8 cellular contexts compared by ENCODE assay signal in the genomic region with DNA sequence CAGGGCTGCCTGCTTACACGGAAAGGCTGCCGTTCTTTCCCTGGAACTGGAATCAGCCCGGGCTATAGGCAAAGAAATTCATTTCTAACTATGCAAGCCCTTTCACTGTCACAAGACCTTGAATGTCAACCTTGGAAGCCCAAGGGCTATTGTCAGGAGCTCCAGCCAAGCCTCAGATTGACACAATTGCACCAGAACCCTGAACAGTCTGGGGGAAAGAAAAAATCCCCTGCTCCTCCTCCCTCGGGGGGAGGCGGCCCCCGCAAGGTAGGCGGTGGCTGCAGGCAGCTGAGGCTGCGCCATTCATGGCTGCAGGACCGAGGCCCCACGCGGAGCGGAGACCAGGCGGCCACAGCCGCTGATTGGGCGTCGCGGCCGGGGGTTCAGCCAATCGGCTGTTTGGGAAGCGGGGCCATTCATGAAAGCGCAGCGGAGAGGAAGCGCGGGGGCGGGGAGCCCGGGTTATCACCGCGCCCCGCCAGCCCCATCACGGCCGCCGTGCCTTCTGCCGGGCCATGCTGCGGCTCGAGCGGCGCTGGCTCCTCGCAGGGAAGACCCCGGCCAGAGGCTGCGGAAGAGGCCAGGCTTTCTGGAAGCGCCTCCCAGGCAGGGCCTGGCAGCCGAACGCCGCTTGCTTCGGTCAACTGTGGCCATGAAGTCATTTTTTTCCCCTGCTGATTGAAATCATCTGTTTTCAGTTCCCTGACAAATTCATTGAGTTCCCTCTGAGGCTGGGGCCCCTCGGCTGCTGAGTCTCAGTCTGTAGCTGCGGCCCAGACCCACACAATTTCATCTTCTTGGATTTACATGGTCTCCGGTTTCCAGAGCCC. TPM values are rescaled to one million over a fixed set of nuclear protein-coding genes. Genes with fewer than 3 reads are reported as not detected.
DNase-seq lines count a peak whose midpoint lies in the region; ATAC-seq, FAIRE-seq and TF ChIP-seq lines count a peak whose summit lies in the region.

No MANE protein-coding gene starts in this region.

- DNase-seq in GM12892 (ENCODE audit: insufficient read length) (peak; percentile 95), NCI-H2196 (lab: John Stamatoyannopoulos, UW; ENCODE audit: unreplicated experiment) (peak; percentile 75), chondrocyte (ENCODE audit: low spot score) (peak; percentile 95), left colon (peak; percentile 88 to 92), NCI-H2107 (lab: John Stamatoyannopoulos, UW) (no peak)
- peak; percentile 88 for DNase-seq in activated CD4-positive, alpha-beta T cell treated with anti-CD3 and anti-CD28 coated beads for 36 hours
- DNase-seq in stimulated activated CD4-positive, alpha-beta T cell treated with anti-CD3 and anti-CD28 coated beads, Interleukin-1b, Interleukin-23, amount 100 ng/mL, for 48 hours, result peak; percentile 76

- peak overlapping the region; percentile 48 for H3K4me3 Mint-ChIP-seq in activated CD4-positive, alpha-beta T cell treated with anti-CD3 and anti-CD28 coated beads for 36 hours
- H3K4me3 Mint-ChIP-seq in chondrocyte (ENCODE audit: unreplicated experiment), result peak overlapping the region; percentile 61

- H3K27ac Mint-ChIP-seq in activated CD4-positive, alpha-beta T cell treated with anti-CD3 and anti-CD28 coated beads for 36 hours, result peak overlapping the region; percentile 14
- peak overlapping the region; percentile 75 for H3K27ac Mint-ChIP-seq in chondrocyte (ENCODE audit: unreplicated experiment)

- ATAC-seq in HG02642 (IDR thresholded peaks at IDR 0.05; ENCODE audit: poor library complexity, unreplicated experiment) (peak; percentile 82), left colon (peak; percentile 96)
- ATAC-seq in activated CD4-positive, alpha-beta T cell treated with anti-CD3 and anti-CD28 coated beads for 36 hours, result peak; percentile 89

- TF ChIP-seq POLR2A in GM12892 (IDR thresholded peaks at IDR 0.05; ENCODE audit: low read depth, low read length), result peak; percentile 71; the same call in 1 of the 2 replicates

- peaks cover 13% of the 10 kb centered on the region for H3K27me3 Mint-ChIP-seq in activated CD4-positive, alpha-beta T cell treated with anti-CD3 and anti-CD28 coated beads for 36 hours
- no peaks in the 10 kb centered on the region for H3K27me3 Mint-ChIP-seq in chondrocyte (ENCODE audit: low read depth)

- H3K9me3 Mint-ChIP-seq in activated CD4-positive, alpha-beta T cell treated with anti-CD3 and anti-CD28 coated beads for 36 hours (ENCODE audit: low read depth), result no peaks in the 10 kb centered on the region
- no peaks in the 10 kb centered on the region for H3K9me3 Mint-ChIP-seq in chondrocyte (ENCODE audit: low read depth)

- POLR2A ChIA-PET in activated CD4-positive, alpha-beta T cell treated with anti-CD3 and anti-CD28 coated beads for 36 hours (lab: Charles Lee), result interaction anchor here (0.6 kb wide), 1 partner anchor 37 kb away, joined by 3 read pairs; no protein-coding TSS in a partner anchor

- H3K36me3 Mint-ChIP-seq in activated CD4-positive, alpha-beta T cell treated with anti-CD3 and anti-CD28 coated beads for 36 hours (ENCODE audit: low read depth), result no peaks in the 10 kb centered on the region
- H3K36me3 Mint-ChIP-seq in chondrocyte (ENCODE audit: low read depth), result peaks cover 2% of the 10 kb centered on the region

- TF ChIP-seq CTCF in chondrocyte (IDR thresholded peaks at IDR 0.05), result no peak

- CTCF ChIA-PET in activated CD4-positive, alpha-beta T cell treated with anti-CD3 and anti-CD28 coated beads for 36 hours (lab: Charles Lee), result interaction anchor here (0.7 kb wide), 1 partner anchor 539 kb away, joined by 3 read pairs; no protein-coding TSS in a partner anchor

- FAIRE-seq in GM12892 (lab: Jason Lieb, UNC), result peak; percentile 98

- peaks cover 16% of the 10 kb centered on the region for H3K4me1 Mint-ChIP-seq in activated CD4-positive, alpha-beta T cell treated with anti-CD3 and anti-CD28 coated beads for 36 hours
- H3K4me1 Mint-ChIP-seq in chondrocyte (ENCODE audit: low read depth), result peaks cover 32% of the 10 kb centered on the region

- intact Hi-C loops in activated CD4-positive, alpha-beta T cell treated with anti-CD3 and anti-CD28 coated beads for 36 hours (cut with DNase I, micrococcal nuclease), result loop anchor here (1.0 to 5.0 kb wide), 7 partner anchors 17 to 342 kb away; a partner anchor contains a TSS
- intact Hi-C loops in left colon (cut with DNase I, micrococcal nuclease), result no loop called here

RNA-seq across cellular contexts. Expression of a gene that starts 38.1 kb away (rescaled TPM):
- polyA plus RNA-seq in GM12892 (2012; ENCODE audit: missing spikeins), result not detected
- total RNA-seq in activated CD4-positive, alpha-beta T cell treated with anti-CD3 and anti-CD28 coated beads for 36 hours, result not detected
- total RNA-seq in chondrocyte, result not detected in 3 replicates
- not detected for total RNA-seq in left colon

Comparison
In these comparisons a context has a peak if more than half of its experiments do, and no peak if none do; other contexts are left out.
1. intact Hi-C loops: an anchor here in activated CD4-positive, alpha-beta T cell treated with anti-CD3 and anti-CD28 coated beads for 36 hours (1.0 to 5.0 kb wide); none called in left colon.